In the genomic region with DNA sequence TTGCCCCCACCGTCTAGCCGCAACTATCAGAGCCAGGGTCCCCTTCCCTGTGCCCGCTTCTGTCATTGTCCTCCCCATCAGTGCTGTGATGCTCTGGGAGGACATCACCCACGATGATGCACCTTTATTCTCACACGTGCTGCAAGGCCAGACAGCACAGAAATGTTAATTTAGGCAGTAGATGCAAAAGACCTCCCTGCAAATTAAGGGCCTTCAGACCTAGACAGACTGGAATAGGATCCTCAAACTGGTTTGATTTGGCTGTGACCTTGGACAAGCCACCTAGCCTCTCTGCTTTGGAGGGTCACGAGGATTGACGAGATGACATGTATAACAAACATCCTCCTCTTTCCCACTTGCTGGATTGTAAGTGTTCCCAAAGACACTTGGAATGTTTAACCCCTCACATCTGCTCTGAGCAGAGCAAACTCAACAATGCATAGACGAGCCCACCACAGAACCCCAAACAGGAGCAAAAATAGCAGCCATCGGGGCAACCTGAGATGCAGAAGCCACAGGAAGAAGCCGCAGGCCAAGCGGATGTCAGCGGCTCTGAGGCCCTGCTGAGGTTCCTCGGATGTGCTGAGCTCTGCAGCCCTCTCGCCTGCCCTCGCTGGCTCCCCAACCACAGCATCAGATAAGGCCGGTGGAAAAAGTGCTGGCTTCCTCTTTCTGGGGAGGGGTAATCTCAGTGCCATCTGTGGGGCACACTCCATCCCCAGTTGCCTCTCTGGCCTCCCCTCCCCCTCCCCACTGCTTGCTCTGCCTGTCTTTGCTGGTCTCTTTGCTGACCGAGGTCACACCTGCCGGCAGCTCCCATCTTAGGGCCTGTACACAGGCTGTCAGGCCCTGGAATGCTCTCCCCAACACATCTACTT, we compare ENCODE assay signal across 9 cellular contexts. TPM values are rescaled to one million over a fixed set of nuclear protein-coding genes. Genes with fewer than 3 reads are reported as not detected.
DNase-seq lines count a peak whose midpoint lies in the region; ATAC-seq and TF ChIP-seq lines count a peak whose summit lies in the region.
"Had no signal": no experiment of that assay in that cellular context is flagged by ENCODE, and none has a peak within 500 bp of the region (broad histone marks: within the 10 kb centered on the region; RNA-seq: fewer than 3 reads in every experiment).

No MANE protein-coding gene starts in this region.

- ATAC-seq in GM18498 (IDR thresholded peaks at IDR 0.05; ENCODE audit: unreplicated experiment): peak; percentile 83
- peak; percentile 56 for ATAC-seq in HG03025 (IDR thresholded peaks at IDR 0.05; ENCODE audit: low FRiP score, unreplicated experiment)
- peak; percentile 89 to 96 (median 95) for ATAC-seq in T-cell (replicated peaks in 1 of 4)
- no peak for ATAC-seq in WTC11
- ATAC-seq: HCT116 had no signal

- CTCF ChIA-PET in T-cell (lab: Charles Lee): interaction anchor here in 1 of 2 donors (0.5 kb wide), 1 partner anchor 491 kb away, joined by 3 read pairs; no protein-coding TSS in a partner anchor
- CTCF ChIA-PET in WTC11 (lab: Charles Lee): interaction anchor here (3.3 kb wide), 1 partner anchor 33 kb away, joined by 12 read pairs; no protein-coding TSS in a partner anchor

- H3K36me3 Mint-ChIP-seq in T-cell (no peaks in the 10 kb centered on the region), WTC11 (no peaks in the 10 kb centered on the region)
- H3K36me3 Mint-ChIP-seq in activated naive CD8-positive, alpha-beta T cell treated with anti-CD3 and anti-CD28 coated beads for 36 hours: no peaks in the 10 kb centered on the region

- peak; percentile 54 to 82 (median 72) for DNase-seq in T-cell
- peak; percentile 66 for DNase-seq in activated naive CD8-positive, alpha-beta T cell treated with anti-CD3 and anti-CD28 coated beads for 36 hours
- DNase-seq in stimulated activated CD4-positive, alpha-beta T cell treated with anti-CD3 and anti-CD28 coated beads, Interleukin-2, amount 100 ng/mL, for 24 hours: peak; percentile 61 to 77
- no peak for DNase-seq in T1000 (lab: John Stamatoyannopoulos, UW)
- no peak for DNase-seq in Ammon's horn (ENCODE audit: low spot score)
- DNase-seq in WTC11 (ENCODE audit: low spot score): no peak

- POLR2A ChIA-PET in T-cell (lab: Charles Lee) (interaction anchor here in 1 of 2 donors (0.5 to 0.6 kb wide), 2 partner anchors 26 to 359 kb away, joined by 3 to 6 read pairs; a partner anchor contains a TSS), WTC11 (lab: Charles Lee) (no interaction called here)

- H3K27ac Mint-ChIP-seq in T-cell (peak overlapping the region; percentile 36 to 45), WTC11 (no peak overlapping the region)
- H3K27ac Mint-ChIP-seq in activated naive CD8-positive, alpha-beta T cell treated with anti-CD3 and anti-CD28 coated beads for 36 hours: no peak overlapping the region

- H3K9me3 Mint-ChIP-seq in T-cell (no peaks in the 10 kb centered on the region), WTC11 (no peaks in the 10 kb centered on the region)
- H3K9me3 Mint-ChIP-seq in activated naive CD8-positive, alpha-beta T cell treated with anti-CD3 and anti-CD28 coated beads for 36 hours: no peaks in the 10 kb centered on the region

- H3K4me3 Mint-ChIP-seq in T-cell (peak overlapping the region; percentile 35 to 67 (median 53)), WTC11 (no peak overlapping the region)
- H3K4me3 Mint-ChIP-seq in activated naive CD8-positive, alpha-beta T cell treated with anti-CD3 and anti-CD28 coated beads for 36 hours: no peak overlapping the region

- no peak for TF ChIP-seq CTCF in WTC11 (IDR thresholded peaks at IDR 0.05)

- H3K27me3 Mint-ChIP-seq in T-cell (peaks cover 0 to 12% of the 10 kb centered on the region in 2 donors), WTC11 (ENCODE audit: low read depth) (no peaks in the 10 kb centered on the region)
- H3K27me3 Mint-ChIP-seq in activated naive CD8-positive, alpha-beta T cell treated with anti-CD3 and anti-CD28 coated beads for 36 hours: peaks cover 61% of the 10 kb centered on the region

- H3K4me1 Mint-ChIP-seq in T-cell (peaks cover 79 to 86% (median 85%) of the 10 kb centered on the region in 3 donors), WTC11 (peaks cover 32% of the 10 kb centered on the region)
- peaks cover 69% of the 10 kb centered on the region for H3K4me1 Mint-ChIP-seq in activated naive CD8-positive, alpha-beta T cell treated with anti-CD3 and anti-CD28 coated beads for 36 hours

TF ChIP-seq in WTC11, 78 proteins besides CTCF, POLR2A, EP300 and RAD21:
- TF ChIP-seq IRF2 (CRISPR knock-in tag; IDR thresholded peaks at IDR 0.05; ENCODE audit: borderline replicate concordance, low read depth) (no peak), ZNF317 (CRISPR knock-in tag; IDR thresholded peaks at IDR 0.05; ENCODE audit: borderline replicate concordance, low read depth) (no peak), PRRX2 (CRISPR knock-in tag; IDR thresholded peaks at IDR 0.05) (no peak), NFE2L1 (CRISPR knock-in tag; IDR thresholded peaks at IDR 0.05) (no peak), ELF4 (CRISPR knock-in tag; IDR thresholded peaks at IDR 0.05; ENCODE audit: low read depth) (no peak), ETV6 (CRISPR knock-in tag; IDR thresholded peaks at IDR 0.05) (no peak)
- TF ChIP-seq, protein P1, sequence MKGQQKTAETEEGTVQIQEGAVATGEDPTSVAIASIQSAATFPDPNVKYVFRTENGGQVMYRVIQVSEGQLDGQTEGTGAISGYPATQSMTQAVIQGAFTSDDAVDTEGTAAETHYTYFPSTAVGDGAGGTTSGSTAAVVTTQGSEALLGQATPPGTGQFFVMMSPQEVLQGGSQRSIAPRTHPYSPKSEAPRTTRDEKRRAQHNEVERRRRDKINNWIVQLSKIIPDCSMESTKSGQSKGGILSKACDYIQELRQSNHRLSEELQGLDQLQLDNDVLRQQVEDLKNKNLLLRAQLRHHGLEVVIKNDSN (CRISPR knock-in tag; IDR thresholded peaks at IDR 0.05): no peak
- TF ChIP-seq, protein P2, sequence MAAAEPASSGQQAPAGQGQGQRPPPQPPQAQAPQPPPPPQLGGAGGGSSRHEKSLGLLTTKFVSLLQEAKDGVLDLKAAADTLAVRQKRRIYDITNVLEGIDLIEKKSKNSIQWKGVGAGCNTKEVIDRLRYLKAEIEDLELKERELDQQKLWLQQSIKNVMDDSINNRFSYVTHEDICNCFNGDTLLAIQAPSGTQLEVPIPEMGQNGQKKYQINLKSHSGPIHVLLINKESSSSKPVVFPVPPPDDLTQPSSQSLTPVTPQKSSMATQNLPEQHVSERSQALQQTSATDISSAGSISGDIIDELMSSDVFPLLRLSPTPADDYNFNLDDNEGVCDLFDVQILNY (CRISPR knock-in tag; IDR thresholded peaks at IDR 0.05): no peak
- TF ChIP-seq, protein P3, sequence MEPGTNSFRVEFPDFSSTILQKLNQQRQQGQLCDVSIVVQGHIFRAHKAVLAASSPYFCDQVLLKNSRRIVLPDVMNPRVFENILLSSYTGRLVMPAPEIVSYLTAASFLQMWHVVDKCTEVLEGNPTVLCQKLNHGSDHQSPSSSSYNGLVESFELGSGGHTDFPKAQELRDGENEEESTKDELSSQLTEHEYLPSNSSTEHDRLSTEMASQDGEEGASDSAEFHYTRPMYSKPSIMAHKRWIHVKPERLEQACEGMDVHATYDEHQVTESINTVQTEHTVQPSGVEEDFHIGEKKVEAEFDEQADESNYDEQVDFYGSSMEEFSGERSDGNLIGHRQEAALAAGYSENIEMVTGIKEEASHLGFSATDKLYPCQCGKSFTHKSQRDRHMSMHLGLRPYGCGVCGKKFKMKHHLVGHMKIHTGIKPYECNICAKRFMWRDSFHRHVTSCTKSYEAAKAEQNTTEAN (CRISPR knock-in tag; IDR thresholded peaks at IDR 0.05): no peak
- TF ChIP-seq, protein P4, sequence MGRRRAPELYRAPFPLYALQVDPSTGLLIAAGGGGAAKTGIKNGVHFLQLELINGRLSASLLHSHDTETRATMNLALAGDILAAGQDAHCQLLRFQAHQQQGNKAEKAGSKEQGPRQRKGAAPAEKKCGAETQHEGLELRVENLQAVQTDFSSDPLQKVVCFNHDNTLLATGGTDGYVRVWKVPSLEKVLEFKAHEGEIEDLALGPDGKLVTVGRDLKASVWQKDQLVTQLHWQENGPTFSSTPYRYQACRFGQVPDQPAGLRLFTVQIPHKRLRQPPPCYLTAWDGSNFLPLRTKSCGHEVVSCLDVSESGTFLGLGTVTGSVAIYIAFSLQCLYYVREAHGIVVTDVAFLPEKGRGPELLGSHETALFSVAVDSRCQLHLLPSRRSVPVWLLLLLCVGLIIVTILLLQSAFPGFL (CRISPR knock-in tag; IDR thresholded peaks at IDR 0.05; ENCODE audit: borderline replicate concordance): no peak
- TF ChIP-seq, protein P5, sequence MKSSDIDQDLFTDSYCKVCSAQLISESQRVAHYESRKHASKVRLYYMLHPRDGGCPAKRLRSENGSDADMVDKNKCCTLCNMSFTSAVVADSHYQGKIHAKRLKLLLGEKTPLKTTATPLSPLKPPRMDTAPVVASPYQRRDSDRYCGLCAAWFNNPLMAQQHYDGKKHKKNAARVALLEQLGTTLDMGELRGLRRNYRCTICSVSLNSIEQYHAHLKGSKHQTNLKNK (CRISPR knock-in tag; IDR thresholded peaks at IDR 0.05): no peak

RNA-seq across cellular contexts. Expression of a gene that starts 35.3 kb away (rescaled TPM):
- total RNA-seq in T-cell: 1 to 10 TPM in 4 of 5 donors, under 1 TPM in 1; 0.38 to 3.0 (median 1.6) TPM
- total RNA-seq in activated naive CD8-positive, alpha-beta T cell treated with anti-CD3 and anti-CD28 coated beads for 36 hours: under 1 TPM; 0.45 to 0.52 TPM
- 1.9 to 3.4 TPM (median 2.4 TPM) in 3 replicates for total RNA-seq in WTC11 (2021)

Comparison
In these comparisons a context has a peak if more than half of its experiments do, and no peak if none do; other contexts are left out.
1. DNase-seq: peak in T-cell (34 of 34), activated naive CD8-positive, alpha-beta T cell treated with anti-CD3 and anti-CD28 coated beads for 36 hours (single experiment) and stimulated activated CD4-positive, alpha-beta T cell treated with anti-CD3 and anti-CD28 coated beads, Interleukin-2, amount 100 ng/mL, for 24 hours (2 of 2); none in T1000 (single experiment), Ammon's horn (single experiment) and WTC11 (single experiment).
2. H3K27ac Mint-ChIP-seq: peak in T-cell (2 of 2); none in activated naive CD8-positive, alpha-beta T cell treated with anti-CD3 and anti-CD28 coated beads for 36 hours (single experiment) and WTC11 (single experiment).
3. H3K4me3 Mint-ChIP-seq: peak in T-cell (3 of 3); none in activated naive CD8-positive, alpha-beta T cell treated with anti-CD3 and anti-CD28 coated beads for 36 hours (single experiment) and WTC11 (single experiment).